ENCODE assay signal across 8 cellular contexts in genomic region chr9:70111042-70111602, GRCh38.
DNase-seq lines count a peak whose midpoint lies in the region; ATAC-seq and TF ChIP-seq lines count a peak whose summit lies in the region.

No MANE protein-coding gene starts in this region.

- TF ChIP-seq CTCF in epithelial cell of proximal tubule (conservative IDR thresholded peaks at IDR 0.05; ENCODE audit: low read depth, low read length): peak; percentile 93

- intact Hi-C loops in naive thymus-derived CD4-positive, alpha-beta T cell (cut with micrococcal nuclease): loop anchor here (1.0 to 5.0 kb wide), 4 partner anchors 138 to 689 kb away; no protein-coding TSS in a partner anchor

- peaks cover 13 to 32% (median 20%) of the 10 kb centered on the region in 5 donors for H3K27me3 Mint-ChIP-seq in naive thymus-derived CD4-positive, alpha-beta T cell

- ATAC-seq in GM18870 (IDR thresholded peaks at IDR 0.05; ENCODE audit: unreplicated experiment) (peak; percentile 61), HG03175 (IDR thresholded peaks at IDR 0.05; ENCODE audit: unreplicated experiment) (peak; percentile 63)
- ATAC-seq in naive thymus-derived CD4-positive, alpha-beta T cell: peak; percentile 70

- H3K4me1 ChIP-seq in naive thymus-derived CD4-positive, alpha-beta T cell (ENCODE audit: control insufficient read depth in 2 of 2, insufficient read depth in 2 of 2, low read length in 2 of 2): no peaks in the 10 kb centered on the region
- H3K4me1 ChIP-seq in stomach smooth muscle (ENCODE audit: control insufficient read depth, insufficient read depth, low read length): peaks cover 16% of the 10 kb centered on the region

- no peak overlapping the region for H3K27ac ChIP-seq in naive thymus-derived CD4-positive, alpha-beta T cell (ENCODE audit: low read depth, low read length)
- H3K27ac ChIP-seq in stomach smooth muscle (ENCODE audit: low read length): peak overlapping the region; percentile 72

- CTCF ChIA-PET in naive thymus-derived CD4-positive, alpha-beta T cell (lab: Charles Lee): interaction anchor here (1.4 to 3.6 kb wide), 3 partner anchors 10 to 690 kb away, joined by 3 to 24 read pairs (median 5); no protein-coding TSS in a partner anchor

- H3K4me3 Mint-ChIP-seq in naive thymus-derived CD4-positive, alpha-beta T cell: peak overlapping the region in 1 of 10 donors; percentile 32

- POLR2A ChIA-PET in naive thymus-derived CD4-positive, alpha-beta T cell (lab: Charles Lee): no interaction called here

- H3K9me3 Mint-ChIP-seq in naive thymus-derived CD4-positive, alpha-beta T cell: no peaks in the 10 kb centered on the region

- H3K27me3 ChIP-seq in naive thymus-derived CD4-positive, alpha-beta T cell (ENCODE audit: control insufficient read depth in 2 of 2, insufficient read depth in 2 of 2, low read length in 2 of 2): peaks cover 0 to 4% of the 10 kb centered on the region in 2 donors
- H3K27me3 ChIP-seq in stomach smooth muscle (ENCODE audit: control insufficient read depth in 1 of 2, insufficient read depth in 2 of 2, low read length in 2 of 2): no peaks in the 10 kb centered on the region

- DNase-seq in AG20443 (ENCODE audit: low spot score) (peak; percentile 68), NCI-H510A (lab: John Stamatoyannopoulos, UW) (peak; percentile 78), epithelial cell of proximal tubule (ENCODE audit: low read depth) (no peak)
- peak; percentile 2 to 3 for DNase-seq in activated CD8-positive, alpha-beta memory T cell treated with anti-CD3 and anti-CD28 coated beads for 4 hours (ENCODE audit: low read depth in 2 of 2)
- peak in 7 of 9 donors; percentile 11 to 46 (median 22) for DNase-seq in naive thymus-derived CD4-positive, alpha-beta T cell

- H3K36me3 Mint-ChIP-seq in naive thymus-derived CD4-positive, alpha-beta T cell: no peaks in the 10 kb centered on the region

- H3K36me3 ChIP-seq in naive thymus-derived CD4-positive, alpha-beta T cell (ENCODE audit: control insufficient read depth in 2 of 3, insufficient read depth in 3 of 3, low read length in 3 of 3): no peaks in the 10 kb centered on the region
- H3K36me3 ChIP-seq in stomach smooth muscle (ENCODE audit: control insufficient read depth in 2 of 2, insufficient read depth in 2 of 2, low read length in 2 of 2): peaks cover 37 to 41% of the 10 kb centered on the region in 2 donors

- H3K4me3 ChIP-seq in epithelial cell of proximal tubule (ENCODE audit: low read depth, low read length) (no peak overlapping the region), stomach smooth muscle (ENCODE audit: low read length in 2 of 2) (no peak overlapping the region)
- no peak overlapping the region for H3K4me3 ChIP-seq in naive thymus-derived CD4-positive, alpha-beta T cell (ENCODE audit: low read length)

- no peaks in the 10 kb centered on the region for H3K9me3 ChIP-seq in naive thymus-derived CD4-positive, alpha-beta T cell (ENCODE audit: control insufficient read depth in 2 of 3, low read length in 3 of 3)
- H3K9me3 ChIP-seq in stomach smooth muscle (ENCODE audit: control insufficient read depth in 2 of 2, low read length in 2 of 2): no peaks in the 10 kb centered on the region

- peak overlapping the region in 1 of 2 donors; percentile 7 for H3K9ac ChIP-seq in stomach smooth muscle (ENCODE audit: low read length in 2 of 2)

- H3K4me1 Mint-ChIP-seq in naive thymus-derived CD4-positive, alpha-beta T cell: peaks cover 4 to 10% (median 7%) of the 10 kb centered on the region in 7 donors

- no peak overlapping the region for H3K27ac Mint-ChIP-seq in naive thymus-derived CD4-positive, alpha-beta T cell
